ENCODE assay signal across 14 cellular contexts in genomic region chr2:70923378-70924015, GRCh38. TPM values are rescaled to one million over a fixed set of nuclear protein-coding genes. Genes with fewer than 3 reads are reported as not detected.
DNase-seq lines count a peak whose midpoint lies in the region; ATAC-seq, FAIRE-seq and TF ChIP-seq lines count a peak whose summit lies in the region.
"Had no signal": no experiment of that assay in that cellular context is flagged by ENCODE, and none has a peak within 500 bp of the region (broad histone marks: within the 10 kb centered on the region; RNA-seq: fewer than 3 reads in every experiment).

No MANE protein-coding gene starts in this region.

- no TSS peak for BruUV-seq in Calu3 (replicated peaks; lab: Mats Ljungman, UMichigan)

- no peak overlapping the region for H3K4me3 Mint-ChIP-seq in activated CD4-positive, alpha-beta T cell treated with anti-CD3 and anti-CD28 coated beads for 36 hours
- H3K4me3 Mint-ChIP-seq in activated CD8-positive, alpha-beta T cell treated with anti-CD3 and anti-CD28 coated beads, Interleukin-2, amount 10 ng/mL, durations not matched to agents 7 days and 5 days: no peak overlapping the region
- H3K4me3 Mint-ChIP-seq in Calu3 (ENCODE audit: low read depth, unreplicated experiment): no peak overlapping the region
- H3K4me3 Mint-ChIP-seq: nephron; T-helper 2 cell treated with Interferon-gamma antibody and Interleukin-4, amounts not matched to agents 5 μg/mL and 100 μg/mL, for 36 hours had no signal

- H3K27me3 Mint-ChIP-seq in activated CD4-positive, alpha-beta T cell treated with anti-CD3 and anti-CD28 coated beads for 36 hours: peaks cover 2% of the 10 kb centered on the region
- peaks cover 11% of the 10 kb centered on the region for H3K27me3 Mint-ChIP-seq in activated CD8-positive, alpha-beta T cell treated with anti-CD3 and anti-CD28 coated beads, Interleukin-2, amount 10 ng/mL, durations not matched to agents 7 days and 5 days (ENCODE audit: low read depth)
- peaks cover 39% of the 10 kb centered on the region for H3K27me3 Mint-ChIP-seq in Calu3 (ENCODE audit: unreplicated experiment)

- H3K4me1 Mint-ChIP-seq in activated CD4-positive, alpha-beta T cell treated with anti-CD3 and anti-CD28 coated beads for 36 hours: no peaks in the 10 kb centered on the region
- no peaks in the 10 kb centered on the region for H3K4me1 Mint-ChIP-seq in activated CD8-positive, alpha-beta T cell treated with anti-CD3 and anti-CD28 coated beads, Interleukin-2, amount 10 ng/mL, durations not matched to agents 7 days and 5 days (ENCODE audit: low read depth)
- no peaks in the 10 kb centered on the region for H3K4me1 Mint-ChIP-seq in Calu3 (ENCODE audit: low read depth, unreplicated experiment)

- no peak overlapping the region for H3K27ac Mint-ChIP-seq in activated CD4-positive, alpha-beta T cell treated with anti-CD3 and anti-CD28 coated beads for 36 hours
- no peak overlapping the region for H3K27ac Mint-ChIP-seq in activated CD8-positive, alpha-beta T cell treated with anti-CD3 and anti-CD28 coated beads, Interleukin-2, amount 10 ng/mL, durations not matched to agents 7 days and 5 days
- no peak overlapping the region for H3K27ac Mint-ChIP-seq in Calu3 (ENCODE audit: unreplicated experiment)
- H3K27ac Mint-ChIP-seq: nephron; T-helper 2 cell treated with Interferon-gamma antibody and Interleukin-4, amounts not matched to agents 5 μg/mL and 100 μg/mL, for 36 hours had no signal

- H3K9me3 ChIP-seq in mucosa of descending colon: no peaks in the 10 kb centered on the region
- H3K9me3 ChIP-seq: gastroesophageal sphincter had no signal

- H3K36me3 Mint-ChIP-seq in activated CD4-positive, alpha-beta T cell treated with anti-CD3 and anti-CD28 coated beads for 36 hours (ENCODE audit: low read depth): no peaks in the 10 kb centered on the region
- H3K36me3 Mint-ChIP-seq in activated CD8-positive, alpha-beta T cell treated with anti-CD3 and anti-CD28 coated beads, Interleukin-2, amount 10 ng/mL, durations not matched to agents 7 days and 5 days (ENCODE audit: low read depth): no peaks in the 10 kb centered on the region
- H3K36me3 Mint-ChIP-seq in Calu3 (ENCODE audit: insufficient read depth, unreplicated experiment): no peaks in the 10 kb centered on the region

- H3K4me1 ChIP-seq in mucosa of descending colon (ENCODE audit: low read depth): no peaks in the 10 kb centered on the region
- H3K4me1 ChIP-seq: gastroesophageal sphincter had no signal

- no peak for TF ChIP-seq CTCF in mucosa of descending colon (IDR thresholded peaks at IDR 0.05)
- no peak for TF ChIP-seq CTCF in Calu3 (IDR thresholded peaks at IDR 0.05; ENCODE audit: unreplicated experiment)

- H3K4me3 ChIP-seq in mucosa of descending colon: no peak overlapping the region
- H3K4me3 ChIP-seq: gastroesophageal sphincter had no signal

- no peaks in the 10 kb centered on the region for H3K36me3 ChIP-seq in mucosa of descending colon (ENCODE audit: low read depth)
- H3K36me3 ChIP-seq: gastroesophageal sphincter had no signal

- POLR2A ChIA-PET in activated CD4-positive, alpha-beta T cell treated with anti-CD3 and anti-CD28 coated beads for 36 hours (lab: Charles Lee): interaction anchor here (0.6 kb wide), 1 partner anchor 9 kb away, joined by 3 read pairs; no protein-coding TSS in a partner anchor
- POLR2A ChIA-PET in activated CD8-positive, alpha-beta T cell treated with anti-CD3 and anti-CD28 coated beads, Interleukin-2, amount 10 ng/mL, durations not matched to agents 7 days and 5 days (lab: Charles Lee): no interaction called here

- H3K9me3 Mint-ChIP-seq in activated CD4-positive, alpha-beta T cell treated with anti-CD3 and anti-CD28 coated beads for 36 hours (ENCODE audit: low read depth): no peaks in the 10 kb centered on the region
- no peaks in the 10 kb centered on the region for H3K9me3 Mint-ChIP-seq in activated CD8-positive, alpha-beta T cell treated with anti-CD3 and anti-CD28 coated beads, Interleukin-2, amount 10 ng/mL, durations not matched to agents 7 days and 5 days (ENCODE audit: insufficient read depth)
- no peaks in the 10 kb centered on the region for H3K9me3 Mint-ChIP-seq in Calu3 (ENCODE audit: low read depth, unreplicated experiment)
- H3K9me3 Mint-ChIP-seq: nephron; T-helper 2 cell treated with Interferon-gamma antibody and Interleukin-4, amounts not matched to agents 5 μg/mL and 100 μg/mL, for 36 hours had no signal

- ATAC-seq in activated CD4-positive, alpha-beta T cell treated with anti-CD3 and anti-CD28 coated beads for 36 hours: peak; percentile 66
- peak; percentile 35 for ATAC-seq in activated CD8-positive, alpha-beta T cell treated with anti-CD3 and anti-CD28 coated beads, Interleukin-2, amount 10 ng/mL, durations not matched to agents 7 days and 5 days
- no peak for ATAC-seq in mucosa of descending colon
- ATAC-seq: gastroesophageal sphincter had no signal

- FAIRE-seq in frontal cortex (lab: Jason Lieb, UNC): no peak

- intact Hi-C loops in activated CD4-positive, alpha-beta T cell treated with anti-CD3 and anti-CD28 coated beads for 36 hours (cut with DNase I, micrococcal nuclease): no loop called here
- intact Hi-C loops in mucosa of descending colon (cut with DNase I, micrococcal nuclease) (loop anchor here in 1 of 2 donors (10.0 kb wide), 1 partner anchor 49 kb away; no protein-coding TSS in a partner anchor), Calu3 (cut with micrococcal nuclease; ENCODE audit: unreplicated experiment) (no loop called here)

- DNase-seq in activated CD4-positive, alpha-beta T cell treated with anti-CD3 and anti-CD28 coated beads for 36 hours: peak; percentile 59
- DNase-seq in activated CD4-positive, alpha-beta T cell treated with anti-CD3 and anti-CD28 coated beads for 4 hours: no peak
- DNase-seq in HT-29 (ENCODE audit: low spot score): peak; percentile 45
- DNase-seq in activated CD8-positive, alpha-beta T cell treated with anti-CD3 and anti-CD28 coated beads, Interleukin-2, amount 10 ng/mL, durations not matched to agents 7 days and 5 days: peak; percentile 39
- peak; percentile 67 for DNase-seq in myocyte (ENCODE audit: low read depth)
- DNase-seq in mucosa of descending colon: no peak
- no peak for DNase-seq in frontal cortex (ENCODE audit: low spot score in 2 of 2)
- DNase-seq in Calu3: no peak
- DNase-seq: NCI-H1930; stimulated activated CD4-positive, alpha-beta T cell treated with anti-CD3 and anti-CD28 coated beads, Interleukin-4, amount 100 ng/mL, for 4 hours had no signal

- CTCF ChIA-PET in activated CD4-positive, alpha-beta T cell treated with anti-CD3 and anti-CD28 coated beads for 36 hours (lab: Charles Lee): interaction anchor here (0.5 to 4.9 kb wide), 5 partner anchors 23 to 280 kb away, joined by 3 to 54 read pairs (median 4); no protein-coding TSS in a partner anchor
- CTCF ChIA-PET in activated CD8-positive, alpha-beta T cell treated with anti-CD3 and anti-CD28 coated beads, Interleukin-2, amount 10 ng/mL, durations not matched to agents 7 days and 5 days (lab: Charles Lee): interaction anchor here (1.0 to 6.6 kb wide), 4 partner anchors 9 to 62 kb away, joined by 3 to 102 read pairs (median 7); no protein-coding TSS in a partner anchor
- CTCF ChIA-PET in Calu3 (lab: Charles Lee): no interaction called here

RNA-seq across cellular contexts. Expression of gene ATP6V1B1, which starts 12.2 kb away (rescaled TPM):
- not detected for total RNA-seq in activated CD4-positive, alpha-beta T cell treated with anti-CD3 and anti-CD28 coated beads for 36 hours
- 32.8 and 43.9 TPM in 2 replicates for total RNA-seq in HT-29 (2014; rRNA removed; shearing (Covaris generic))
- not detected for total RNA-seq in activated CD8-positive, alpha-beta T cell treated with anti-CD3 and anti-CD28 coated beads, Interleukin-2, amount 10 ng/mL, durations not matched to agents 7 days and 5 days
- total RNA-seq in myocyte (1.7 and 3.8 TPM in 2 replicates), mucosa of descending colon (not detected), frontal cortex (not detected), Calu3 (2022) (not detected in 2 replicates)
- 2.1 TPM for polyA plus RNA-seq in myocyte (2012)

RNA-seq across cellular contexts. Expression of gene VAX2, which starts 23.1 kb away (rescaled TPM):
- total RNA-seq in activated CD4-positive, alpha-beta T cell treated with anti-CD3 and anti-CD28 coated beads for 36 hours: not detected
- total RNA-seq in HT-29 (2014; rRNA removed; shearing (Covaris generic)): 1.8 and 2.3 TPM in 2 replicates
- total RNA-seq in activated CD8-positive, alpha-beta T cell treated with anti-CD3 and anti-CD28 coated beads, Interleukin-2, amount 10 ng/mL, durations not matched to agents 7 days and 5 days: not detected
- total RNA-seq in myocyte (16.4 and 24.0 TPM in 2 replicates), mucosa of descending colon (under 1 TPM in 1 of 3 donors, not detected in 2; 0.47 TPM), frontal cortex (not detected), Calu3 (2022) (not detected in 2 replicates)
- polyA plus RNA-seq in myocyte (2012): 8.3 TPM
- total RNA-seq: urinary bladder had no signal

RNA-seq across cellular contexts. Expression of gene ANKRD53, which starts 54.9 kb away (rescaled TPM):
- total RNA-seq in activated CD4-positive, alpha-beta T cell treated with anti-CD3 and anti-CD28 coated beads for 36 hours: under 1 TPM in 1 of 2 experiments, not detected in 1; 0.14 TPM
- total RNA-seq in HT-29 (2014; rRNA removed; shearing (Covaris generic)): 0.28 TPM in 1 of 2 replicates, not detected in the other
- total RNA-seq in activated CD8-positive, alpha-beta T cell treated with anti-CD3 and anti-CD28 coated beads, Interleukin-2, amount 10 ng/mL, durations not matched to agents 7 days and 5 days: not detected
- total RNA-seq in myocyte: 1.5 TPM in 1 of 2 replicates, not detected in the other
- 0.53 TPM for polyA plus RNA-seq in myocyte (2012)
- total RNA-seq in mucosa of descending colon: 1 to 10 TPM in 1 of 3 donors, under 1 TPM in 2; 0.23 to 1.8 (median 0.75) TPM
- total RNA-seq in frontal cortex: 1.2 TPM
- not detected in 2 replicates for total RNA-seq in Calu3 (2022)

Comparison
In these comparisons a context has a peak if more than half of its experiments do, and no peak if none do; other contexts are left out.
1. DNase-seq: peak in activated CD4-positive, alpha-beta T cell treated with anti-CD3 and anti-CD28 coated beads for 36 hours (single experiment), HT-29 (single experiment), activated CD8-positive, alpha-beta T cell treated with anti-CD3 and anti-CD28 coated beads, Interleukin-2, amount 10 ng/mL, durations not matched to agents 7 days and 5 days (single experiment) and myocyte (single experiment); none in activated CD4-positive, alpha-beta T cell treated with anti-CD3 and anti-CD28 coated beads for 4 hours (0 of 2), mucosa of descending colon (0 of 3), frontal cortex (0 of 2) and Calu3 (single experiment).